Comparison of ENCODE assay signal across 2 cellular contexts in genomic region chr11:68298659-68299516, GRCh38.
TF ChIP-seq lines count a peak whose summit lies in the region.

No MANE protein-coding gene starts in this region.

TF ChIP-seq in SK-N-SH, 30 proteins besides CTCF, POLR2A, EP300 and RAD21 (continued from another document):
- TF ChIP-seq NFIC (IDR thresholded peaks at IDR 0.05; ENCODE audit: borderline replicate concordance): no peak
- no peak for TF ChIP-seq JUND (IDR thresholded peaks at IDR 0.05)
- TF ChIP-seq YY1 (IDR thresholded peaks at IDR 0.05; ENCODE audit: low read depth): no peak
- TF ChIP-seq TCF12 (IDR thresholded peaks at IDR 0.05): no peak
TF ChIP-seq in SK-N-SH: peak in this region for 0.

TF ChIP-seq in SK-N-SH treated with all-trans-retinoic acid at 6 μM for 48 hours, 23 proteins besides CTCF, POLR2A, EP300 and RAD21:
- TF ChIP-seq TSHZ2 (CRISPR knock-in tag; IDR thresholded peaks at IDR 0.05) (no peak), SNAI2 (CRISPR knock-in tag; IDR thresholded peaks at IDR 0.05) (no peak), ISL1 (CRISPR knock-in tag; IDR thresholded peaks at IDR 0.05) (no peak), ZC3H10 (CRISPR knock-in tag; IDR thresholded peaks at IDR 0.05) (no peak), PATZ1 (CRISPR knock-in tag; IDR thresholded peaks at IDR 0.05; ENCODE audit: borderline replicate concordance) (no peak), ZNF70 (CRISPR knock-in tag; IDR thresholded peaks at IDR 0.05) (no peak), TOX (CRISPR knock-in tag; IDR thresholded peaks at IDR 0.05; ENCODE audit: borderline replicate concordance) (no peak), BACH2 (CRISPR knock-in tag; IDR thresholded peaks at IDR 0.05; ENCODE audit: borderline replicate concordance) (no peak), ZNF565 (CRISPR knock-in tag; conservative IDR thresholded peaks at IDR 0.05; ENCODE audit: low read depth) (no peak), RARB (CRISPR knock-in tag; IDR thresholded peaks at IDR 0.05) (no peak), TCF4 (CRISPR knock-in tag; IDR thresholded peaks at IDR 0.05; ENCODE audit: borderline replicate concordance) (no peak), OSR1 (CRISPR knock-in tag; IDR thresholded peaks at IDR 0.05) (no peak), ZFP30 (CRISPR knock-in tag; IDR thresholded peaks at IDR 0.05) (no peak)
- TF ChIP-seq, protein P1, sequence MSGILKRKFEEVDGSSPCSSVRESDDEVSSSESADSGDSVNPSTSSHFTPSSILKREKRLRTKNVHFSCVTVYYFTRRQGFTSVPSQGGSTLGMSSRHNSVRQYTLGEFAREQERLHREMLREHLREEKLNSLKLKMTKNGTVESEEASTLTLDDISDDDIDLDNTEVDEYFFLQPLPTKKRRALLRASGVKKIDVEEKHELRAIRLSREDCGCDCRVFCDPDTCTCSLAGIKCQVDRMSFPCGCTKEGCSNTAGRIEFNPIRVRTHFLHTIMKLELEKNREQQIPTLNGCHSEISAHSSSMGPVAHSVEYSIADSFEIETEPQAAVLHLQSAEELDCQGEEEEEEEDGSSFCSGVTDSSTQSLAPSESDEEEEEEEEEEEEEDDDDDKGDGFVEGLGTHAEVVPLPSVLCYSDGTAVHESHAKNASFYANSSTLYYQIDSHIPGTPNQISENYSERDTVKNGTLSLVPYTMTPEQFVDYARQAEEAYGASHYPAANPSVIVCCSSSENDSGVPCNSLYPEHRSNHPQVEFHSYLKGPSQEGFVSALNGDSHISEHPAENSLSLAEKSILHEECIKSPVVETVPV (CRISPR knock-in tag; IDR thresholded peaks at IDR 0.05): no peak
- TF ChIP-seq, protein P2, sequence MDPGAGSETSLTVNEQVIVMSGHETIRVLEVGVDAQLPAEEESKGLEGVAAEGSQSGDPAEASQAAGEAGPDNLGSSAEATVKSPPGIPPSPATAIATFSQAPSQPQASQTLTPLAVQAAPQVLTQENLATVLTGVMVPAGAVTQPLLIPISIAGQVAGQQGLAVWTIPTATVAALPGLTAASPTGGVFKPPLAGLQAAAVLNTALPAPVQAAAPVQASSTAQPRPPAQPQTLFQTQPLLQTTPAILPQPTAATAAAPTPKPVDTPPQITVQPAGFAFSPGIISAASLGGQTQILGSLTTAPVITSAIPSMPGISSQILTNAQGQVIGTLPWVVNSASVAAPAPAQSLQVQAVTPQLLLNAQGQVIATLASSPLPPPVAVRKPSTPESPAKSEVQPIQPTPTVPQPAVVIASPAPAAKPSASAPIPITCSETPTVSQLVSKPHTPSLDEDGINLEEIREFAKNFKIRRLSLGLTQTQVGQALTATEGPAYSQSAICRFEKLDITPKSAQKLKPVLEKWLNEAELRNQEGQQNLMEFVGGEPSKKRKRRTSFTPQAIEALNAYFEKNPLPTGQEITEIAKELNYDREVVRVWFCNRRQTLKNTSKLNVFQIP (CRISPR knock-in tag; IDR thresholded peaks at IDR 0.05; ENCODE audit: borderline replicate concordance, low read depth): no peak
- TF ChIP-seq, protein P3, sequence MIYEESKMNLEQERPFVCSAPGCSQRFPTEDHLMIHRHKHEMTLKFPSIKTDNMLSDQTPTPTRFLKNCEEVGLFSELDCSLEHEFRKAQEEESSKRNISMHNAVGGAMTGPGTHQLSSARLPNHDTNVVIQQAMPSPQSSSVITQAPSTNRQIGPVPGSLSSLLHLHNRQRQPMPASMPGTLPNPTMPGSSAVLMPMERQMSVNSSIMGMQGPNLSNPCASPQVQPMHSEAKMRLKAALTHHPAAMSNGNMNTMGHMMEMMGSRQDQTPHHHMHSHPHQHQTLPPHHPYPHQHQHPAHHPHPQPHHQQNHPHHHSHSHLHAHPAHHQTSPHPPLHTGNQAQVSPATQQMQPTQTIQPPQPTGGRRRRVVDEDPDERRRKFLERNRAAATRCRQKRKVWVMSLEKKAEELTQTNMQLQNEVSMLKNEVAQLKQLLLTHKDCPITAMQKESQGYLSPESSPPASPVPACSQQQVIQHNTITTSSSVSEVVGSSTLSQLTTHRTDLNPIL (CRISPR knock-in tag; IDR thresholded peaks at IDR 0.05; ENCODE audit: low read depth): no peak
